In genomic region chr7:151936207-151936606, GRCh38 we compare ENCODE assay signal across 8 cellular contexts. TPM values are rescaled to one million over a fixed set of nuclear protein-coding genes. Genes with fewer than 3 reads are reported as not detected.
DNase-seq lines count a peak whose midpoint lies in the region; ATAC-seq and TF ChIP-seq lines count a peak whose summit lies in the region.

No MANE protein-coding gene starts in this region.

- intact Hi-C loops in natural killer cell (cut with micrococcal nuclease), result no loop called here

- ATAC-seq in GM18909 (IDR thresholded peaks at IDR 0.05; ENCODE audit: poor library complexity, unreplicated experiment), result peak; percentile 92
- ATAC-seq in HG02798 (IDR thresholded peaks at IDR 0.05; ENCODE audit: poor library complexity, unreplicated experiment), result peak; percentile 66
- peak; percentile 88 to 92 (median 91) for ATAC-seq in natural killer cell

- DNase-seq in SIG-M5 (lab: John Stamatoyannopoulos, UW) (peak; percentile 42), natural killer cell (no peak), mesenteric fat pad (ENCODE audit: low spot score) (no peak), UCSD-AML1 (lab: John Stamatoyannopoulos, UW; ENCODE audit: unreplicated experiment) (no peak), C1 segment of cervical spinal cord (lab: John Stamatoyannopoulos, UW) (no peak)
- no peak for DNase-seq in NK-92 treated with Interleukin-12 subunit alpha and Interleukin-12 subunit beta, amount 100 ng/mL, for 24 hours (lab: John Stamatoyannopoulos, UW)

- H3K36me3 Mint-ChIP-seq in natural killer cell, result no peaks in the 10 kb centered on the region

- no peak for TF ChIP-seq CTCF in natural killer cell (IDR thresholded peaks at IDR 0.05)

- peaks cover 16 to 17% of the 10 kb centered on the region in 2 donors for H3K4me1 Mint-ChIP-seq in natural killer cell

- H3K4me3 Mint-ChIP-seq in natural killer cell, result peak overlapping the region; percentile 75

- H3K27ac Mint-ChIP-seq in natural killer cell, result peak overlapping the region; percentile 78 to 84

- H3K27me3 Mint-ChIP-seq in natural killer cell (ENCODE audit: low read depth in 2 of 2), result peaks cover 0 to 4% of the 10 kb centered on the region in 2 donors

- H3K9me3 Mint-ChIP-seq in natural killer cell, result no peaks in the 10 kb centered on the region

RNA-seq across cellular contexts. Expression of gene GALNTL5, which starts 20.0 kb away (rescaled TPM):
- not detected for total RNA-seq in natural killer cell
- not detected for total RNA-seq in mesenteric fat pad

RNA-seq across cellular contexts. Expression of gene PRKAG2, which starts 59.3 kb away (rescaled TPM):
- total RNA-seq in natural killer cell, result 10 to 100 TPM; 42.6 to 66.5 (median 64.4) TPM
- 61.2 TPM for total RNA-seq in mesenteric fat pad
